Comparison of ENCODE assay signal across 10 cellular contexts in genomic region chr1:41404308-41404755, GRCh38. TPM values are rescaled to one million over a fixed set of nuclear protein-coding genes. Genes with fewer than 3 reads are reported as not detected.
A peak's percentile ranks its signal among the peaks of the same experiment; 100 is the strongest.
DNase-seq lines count a peak whose midpoint lies in the region; ATAC-seq and TF ChIP-seq lines count a peak whose summit lies in the region.
"Had no signal": no experiment of that assay in that cellular context is flagged by ENCODE, and none has a peak within 500 bp of the region (broad histone marks: within the 10 kb centered on the region; RNA-seq: fewer than 3 reads in every experiment).

No MANE protein-coding gene starts in this region.

- intact Hi-C loops in Right ventricle myocardium inferior (cut with DNase I), result no loop called here
- intact Hi-C loops in left ventricle myocardium inferior (cut with micrococcal nuclease), result no loop called here
- intact Hi-C loops in posterior vena cava (cut with DNase I), result no loop called here
- intact Hi-C loops in esophagus muscularis mucosa (cut with DNase I), result no loop called here

- H3K27me3 ChIP-seq in left ventricle myocardium inferior (ENCODE audit: low read depth) (peaks cover 45% of the 10 kb centered on the region), esophagus muscularis mucosa (peaks cover 0 to 34% (median 0%) of the 10 kb centered on the region in 4 donors)

- peaks cover 12% of the 10 kb centered on the region for H3K4me1 ChIP-seq in left ventricle myocardium inferior
- H3K4me1 ChIP-seq in esophagus muscularis mucosa, result peaks cover 3 to 15% (median 9%) of the 10 kb centered on the region in 4 donors

- DNase-seq in Right ventricle myocardium inferior (ENCODE audit: missing footprints) (peak; percentile 64), left ventricle myocardium inferior (no peak), NCI-H748 (lab: John Stamatoyannopoulos, UW; ENCODE audit: unreplicated experiment) (peak; percentile 100), chondrocyte (ENCODE audit: low spot score) (no peak), posterior vena cava (ENCODE audit: low spot score) (no peak), esophagus muscularis mucosa (ENCODE audit: extremely low spot score) (no peak)
- DNase-seq in stimulated activated naive CD8-positive, alpha-beta T cell treated with anti-CD3 and anti-CD28 coated beads, Interleukin-15, Interleukin-2, amounts not matched to agents 100 U/mL and 50 U/mL, for 24 hours, result peak; percentile 35
- DNase-seq: heart right ventricle had no signal

- no peak overlapping the region for H3K27ac ChIP-seq in left ventricle myocardium inferior (replicated peaks)
- H3K27ac ChIP-seq in esophagus muscularis mucosa (replicated peaks in 1 of 4), result no peak overlapping the region
- H3K27ac ChIP-seq: heart right ventricle had no signal

- H3K36me3 ChIP-seq in left ventricle myocardium inferior (no peaks in the 10 kb centered on the region), esophagus muscularis mucosa (no peaks in the 10 kb centered on the region)
- H3K36me3 ChIP-seq: heart right ventricle had no signal

- peaks cover 5% of the 10 kb centered on the region for H3K9me3 Mint-ChIP-seq in chondrocyte (ENCODE audit: low read depth)

- H3K9me3 ChIP-seq in left ventricle myocardium inferior (replicated peaks), result peaks cover 7% of the 10 kb centered on the region
- H3K9me3 ChIP-seq in esophagus muscularis mucosa, result peaks cover 0 to 4% (median 0%) of the 10 kb centered on the region in 4 donors

- TF ChIP-seq EP300 in esophagus muscularis mucosa (IDR thresholded peaks at IDR 0.05), result no peak

- H3K27me3 Mint-ChIP-seq in chondrocyte (ENCODE audit: low read depth), result peaks cover 11% of the 10 kb centered on the region

- no CpG with 5 or more reads among the region's 10 CpGs for WGBS in esophagus muscularis mucosa

- no peaks in the 10 kb centered on the region for H3K36me3 Mint-ChIP-seq in chondrocyte (ENCODE audit: low read depth)

- no peak for TF ChIP-seq POLR2A in esophagus muscularis mucosa (IDR thresholded peaks at IDR 0.05; ENCODE audit: low read depth)

- ATAC-seq in Right ventricle myocardium inferior (peak; percentile 17), HG03469 (IDR thresholded peaks at IDR 0.05; ENCODE audit: unreplicated experiment) (no peak)
- ATAC-seq in stimulated activated naive CD8-positive, alpha-beta T cell treated with anti-CD3 and anti-CD28 coated beads, Interleukin-15, Interleukin-2, amounts not matched to agents 100 U/mL and 50 U/mL, for 24 hours, result peak; percentile 64

- TF ChIP-seq CTCF in left ventricle myocardium inferior (IDR thresholded peaks at IDR 0.05; ENCODE audit: borderline replicate concordance) (no peak), chondrocyte (IDR thresholded peaks at IDR 0.05) (no peak), esophagus muscularis mucosa (IDR thresholded peaks at IDR 0.05) (no peak)

- H3K4me3 ChIP-seq in left ventricle myocardium inferior (no peak overlapping the region), esophagus muscularis mucosa (no peak overlapping the region)
- H3K4me3 ChIP-seq: heart right ventricle had no signal

- no peak overlapping the region for H3K4me3 Mint-ChIP-seq in chondrocyte (ENCODE audit: unreplicated experiment)
- H3K4me3 Mint-ChIP-seq: T-helper 1 cell treated with Interleukin-12 subunit alpha and Interleukin-12 subunit beta and Interleukin-4 antibody, amounts not matched to agents 30 μg/mL and 1 μg/mL, for 36 hours had no signal

- H3K27ac Mint-ChIP-seq in chondrocyte (ENCODE audit: unreplicated experiment), result peak overlapping the region; percentile 17
- H3K27ac Mint-ChIP-seq: T-helper 1 cell treated with Interleukin-12 subunit alpha and Interleukin-12 subunit beta and Interleukin-4 antibody, amounts not matched to agents 30 μg/mL and 1 μg/mL, for 36 hours had no signal

- H3K4me1 Mint-ChIP-seq in chondrocyte (ENCODE audit: low read depth), result peaks cover 17% of the 10 kb centered on the region

RNA-seq across cellular contexts. Expression of gene FOXO6, which starts 43.1 kb away (rescaled TPM):
- total RNA-seq in Right ventricle myocardium inferior, result 4.5 TPM
- 2.1 TPM for total RNA-seq in left ventricle myocardium inferior
- total RNA-seq in chondrocyte, result 1.1 to 3.2 TPM (median 1.7 TPM) in 3 replicates
- total RNA-seq in posterior vena cava, result under 1 TPM; 0.62 to 0.83 TPM
- 1 to 10 TPM in 1 of 4 donors, under 1 TPM in 3; 0.33 to 1.3 (median 0.53) TPM for total RNA-seq in esophagus muscularis mucosa

Comparison
In these comparisons a context has a peak if more than half of its experiments do, and no peak if none do; other contexts are left out.
1. DNase-seq: peak in Right ventricle myocardium inferior (single experiment), NCI-H748 (single experiment) and stimulated activated naive CD8-positive, alpha-beta T cell treated with anti-CD3 and anti-CD28 coated beads, Interleukin-15, Interleukin-2, amounts not matched to agents 100 U/mL and 50 U/mL, for 24 hours (single experiment); none in left ventricle myocardium inferior (single experiment), chondrocyte (single experiment), posterior vena cava (single experiment) and esophagus muscularis mucosa (single experiment).